In genomic region chr2:130529545-130529944, GRCh38 we compare ENCODE assay signal across 7 cellular contexts. TPM values are rescaled to one million over a fixed set of nuclear protein-coding genes. Genes with fewer than 3 reads are reported as not detected.
"Had no signal": no experiment of that assay in that cellular context is flagged by ENCODE, and none has a peak within 500 bp of the region (broad histone marks: within the 10 kb centered on the region; RNA-seq: fewer than 3 reads in every experiment).

No MANE protein-coding gene starts in this region.

RNA-seq across cellular contexts. Expression of gene CFC1B, which starts 8.5 kb away (rescaled TPM):
- total RNA-seq: GM23248, GM23338, H1, H4, H7, H9, HFFc6 had no signal
- polyA plus RNA-seq: GM23248, GM23338 had no signal

RNA-seq across cellular contexts. Expression of gene POTEI, which starts 20.4 kb away (rescaled TPM):
- total RNA-seq: GM23248, HFFc6 had no signal
- polyA plus RNA-seq: GM23248 had no signal
